8 cellular contexts compared by ENCODE assay signal in genomic region chr2:130391058-130391871, GRCh38. TPM values are rescaled to one million over a fixed set of nuclear protein-coding genes. Genes with fewer than 3 reads are reported as not detected.
A peak's percentile ranks its signal among the peaks of the same experiment; 100 is the strongest.
DNase-seq lines count a peak whose midpoint lies in the region; ATAC-seq lines count a peak whose summit lies in the region.

No MANE protein-coding gene starts in this region.

- H3K4me1 ChIP-seq in mononuclear cell (ENCODE audit: insufficient read depth, low read length): peaks cover 21% of the 10 kb centered on the region

- H3K27ac Mint-ChIP-seq in stimulated activated memory B cell treated with anti-CD40 and anti-IgM and Interleukin-4, amounts not matched to agents 10 μg/mL and 1 μg/mL and 100 μg/mL, for 72 hours: peak overlapping the region; percentile 84

- no peaks in the 10 kb centered on the region for H3K9me3 ChIP-seq in mononuclear cell (ENCODE audit: low read depth, low read length)

- H3K4me3 ChIP-seq in mononuclear cell (ENCODE audit: low read length): peak overlapping the region; percentile 56

- DNase-seq in COLO829 (ENCODE audit: low spot score) (peak; percentile 42), NOMO-1 treated with dmso at 0.1 percent for 144 hours (lab: John Stamatoyannopoulos, UW; ENCODE audit: unreplicated experiment) (peak; percentile 63), activated T-cell treated with anti-CD3 and anti-CD28 coated beads for 4 hours (peak; percentile 51), epithelial cell of prostate (ENCODE audit: low read depth, low spot score) (no peak)

- no peaks in the 10 kb centered on the region for H3K27me3 ChIP-seq in mononuclear cell (ENCODE audit: insufficient read depth, low read length)

- no peaks in the 10 kb centered on the region for H3K9me3 Mint-ChIP-seq in stimulated activated memory B cell treated with anti-CD40 and anti-IgM and Interleukin-4, amounts not matched to agents 10 μg/mL and 1 μg/mL and 100 μg/mL, for 72 hours

- peaks cover 6% of the 10 kb centered on the region for H3K36me3 Mint-ChIP-seq in stimulated activated memory B cell treated with anti-CD40 and anti-IgM and Interleukin-4, amounts not matched to agents 10 μg/mL and 1 μg/mL and 100 μg/mL, for 72 hours

- H3K4me3 Mint-ChIP-seq in stimulated activated memory B cell treated with anti-CD40 and anti-IgM and Interleukin-4, amounts not matched to agents 10 μg/mL and 1 μg/mL and 100 μg/mL, for 72 hours: peak overlapping the region; percentile 93

- H3K4me1 Mint-ChIP-seq in stimulated activated memory B cell treated with anti-CD40 and anti-IgM and Interleukin-4, amounts not matched to agents 10 μg/mL and 1 μg/mL and 100 μg/mL, for 72 hours: peaks cover 53% of the 10 kb centered on the region

- peak overlapping the region; percentile 68 for H3K27ac ChIP-seq in epithelial cell of prostate

- ATAC-seq in GM19467 (IDR thresholded peaks at IDR 0.05; ENCODE audit: unreplicated experiment): peak; percentile 79
- peak; percentile 84 for ATAC-seq in HG03571 (IDR thresholded peaks at IDR 0.05; ENCODE audit: unreplicated experiment)
- ATAC-seq in stimulated activated memory B cell treated with anti-CD40 and anti-IgM and Interleukin-4, amounts not matched to agents 10 μg/mL and 1 μg/mL and 100 μg/mL, for 72 hours: peak; percentile 93

- no peaks in the 10 kb centered on the region for H3K27me3 Mint-ChIP-seq in stimulated activated memory B cell treated with anti-CD40 and anti-IgM and Interleukin-4, amounts not matched to agents 10 μg/mL and 1 μg/mL and 100 μg/mL, for 72 hours

RNA-seq across cellular contexts. Expression of gene PTPN18, which starts 35.4 kb away (rescaled TPM):
- total RNA-seq in mononuclear cell: 68.2 TPM

RNA-seq across cellular contexts. Expression of gene IMP4, which starts 48.6 kb away (rescaled TPM):
- total RNA-seq in mononuclear cell: 55.6 TPM
